Comparison of ENCODE assay signal across 8 cellular contexts in genomic region chrX:150362599-150363481, GRCh38. TPM values are rescaled to one million over a fixed set of nuclear protein-coding genes. Genes with fewer than 3 reads are reported as not detected.
DNase-seq lines count a peak whose midpoint lies in the region; ATAC-seq, FAIRE-seq and TF ChIP-seq lines count a peak whose summit lies in the region.

TSS of gene MAMLD1 (plus strand) at chrX:150363317. CDS start at chrX:150445517, 82,200 bp downstream.

- ATAC-seq in body of pancreas (peak; percentile 63), GM18907 (IDR thresholded peaks at IDR 0.05; ENCODE audit: unreplicated experiment) (no peak), HG02588 (IDR thresholded peaks at IDR 0.05; ENCODE audit: unreplicated experiment) (no peak)

- no peaks in the 10 kb centered on the region for H3K36me3 ChIP-seq in A673 (ENCODE audit: insufficient read depth, low read length, poor library complexity, severe bottlenecking)
- no peaks in the 10 kb centered on the region for H3K36me3 ChIP-seq in body of pancreas (replicated peaks in 1 of 2; ENCODE audit: insufficient read depth in 1 of 2, low read depth in 2 of 2)

- peak; percentile 11 for FAIRE-seq in H54 (lab: Jason Lieb, UNC)

- CTCF ChIA-PET in A673 (lab: Charles Lee) = no interaction called here

- H3K4me1 ChIP-seq in A673 (ENCODE audit: insufficient read depth, low read length, poor library complexity, severe bottlenecking) = no peaks in the 10 kb centered on the region
- peaks cover 21% of the 10 kb centered on the region for H3K4me1 ChIP-seq in body of pancreas

- POLR2A ChIA-PET in A673 (lab: Charles Lee; ENCODE audit: low non-redundant PET) = no interaction called here

- intact Hi-C loops in A673 (cut with micrococcal nuclease; ENCODE audit: unreplicated experiment) (no loop called here), body of pancreas (cut with DNase I) (no loop called here)

- DNase-seq in A673 (ENCODE audit: low spot score) = peak; percentile 78
- no peak for DNase-seq in H54 (ENCODE audit: insufficient read length, low spot score)
- DNase-seq in T-helper 22 cell (ENCODE audit: low read depth) = peak; percentile 42
- peak; percentile 71 to 77 (median 74) for DNase-seq in body of pancreas
- DNase-seq in hypothalamus (lab: John Stamatoyannopoulos, UW) = peak in 41 of 51 donors; percentile 1 to 71 (median 36)
- DNase-seq in pulmonary artery endothelial cell (ENCODE audit: low read depth, low spot score) = peak; percentile 30

- peaks cover 21% of the 10 kb centered on the region for H3K27me3 ChIP-seq in A673 (replicated peaks; ENCODE audit: insufficient read depth, low read depth, low read length, poor library complexity)
- no peaks in the 10 kb centered on the region for H3K27me3 ChIP-seq in body of pancreas

- peak; percentile 71 for TF ChIP-seq POLR2A in H54 (IDR thresholded peaks at IDR 0.05; ENCODE audit: low read depth, low read length)
- peak; percentile 50 to 66 (median 65) for TF ChIP-seq POLR2A in body of pancreas (IDR thresholded peaks at IDR 0.05)

- WGBS in body of pancreas, 2 donors = 1% methylated on average over 55 of the region's 88 CpGs; no CpG with 5 or more reads in 1 of the 2 donors

- H3K9me3 ChIP-seq in A673 (ENCODE audit: low read depth, low read length, poor library complexity, severe bottlenecking) (no peaks in the 10 kb centered on the region), body of pancreas (no peaks in the 10 kb centered on the region)

- no peak for TF ChIP-seq CTCF in A673 (conservative IDR thresholded peaks at IDR 0.05; ENCODE audit: low read depth, low read length)
- peak in 4 of 7 experiments; percentile 6 to 19 (median 13) for TF ChIP-seq CTCF in body of pancreas (IDR thresholded peaks at IDR 0.05)

- H3K4me3 ChIP-seq in A673 (ENCODE audit: low read depth, low read length, poor library complexity, severe bottlenecking) (peak within 1 kb of the TSS; percentile 53), body of pancreas (peak within 1 kb of the TSS; percentile 25 to 41)

- no peak within 1 kb of the TSS for H3K27ac ChIP-seq in A673 (ENCODE audit: low read depth, low read length, poor library complexity, severe bottlenecking)
- peak within 1 kb of the TSS; percentile 28 to 88 (median 74) for H3K27ac ChIP-seq in body of pancreas

- no TSS peak for BruUV-seq in A673 (replicated peaks; lab: Mats Ljungman, UMichigan)

RNA-seq across cellular contexts. Expression of gene MAMLD1, which starts in this region (rescaled TPM):
- total RNA-seq in A673 (2021) = 3.2 and 4.0 TPM in 2 replicates
- 1 to 10 TPM; 3.4 to 5.6 TPM for total RNA-seq in body of pancreas
- total RNA-seq in pulmonary artery endothelial cell = 0.67 and 0.79 TPM in 2 replicates

Comparison
In these comparisons a context has a peak if more than half of its experiments do, and no peak if none do; other contexts are left out.
1. Peak in DNase-seq in pulmonary artery endothelial cell; RNA of the gene not detected or under 1 TPM.